Comparison of ENCODE assay signal across 8 cellular contexts in genomic region chr12:65881348-65881961, GRCh38. TPM values are rescaled to one million over a fixed set of nuclear protein-coding genes. Genes with fewer than 3 reads are reported as not detected.
DNase-seq lines count a peak whose midpoint lies in the region; ATAC-seq and TF ChIP-seq lines count a peak whose summit lies in the region.

No MANE protein-coding gene starts in this region.

- no peak for TF ChIP-seq CTCF in AG09309 (IDR thresholded peaks at IDR 0.05; ENCODE audit: control insufficient read depth, insufficient read depth, low read depth, low read length, missing control alignments)
- TF ChIP-seq CTCF in natural killer cell (IDR thresholded peaks at IDR 0.05), result no peak

- H3K4me3 Mint-ChIP-seq in natural killer cell, result no peak overlapping the region

- H3K4me3 ChIP-seq in AG09309 (ENCODE audit: control insufficient read depth, low read depth, low read length), result peak overlapping the region; percentile 21

- peak overlapping the region in 1 of 2 donors; percentile 31 for H3K27ac Mint-ChIP-seq in natural killer cell

- intact Hi-C loops in natural killer cell (cut with micrococcal nuclease), result no loop called here

- DNase-seq in AG09309 (ENCODE audit: low read depth) (peak; percentile 63), NCI-H82 (lab: John Stamatoyannopoulos, UW) (peak; percentile 77), fibroblast of gingiva (ENCODE audit: low read depth) (peak; percentile 98), natural killer cell (no peak), germinal center (ENCODE audit: low spot score) (no peak), A172 (ENCODE audit: low spot score) (no peak), NCI-H2171 (lab: John Stamatoyannopoulos, UW) (no peak)

- peaks cover 28 to 29% of the 10 kb centered on the region in 2 donors for H3K4me1 Mint-ChIP-seq in natural killer cell

- H3K36me3 Mint-ChIP-seq in natural killer cell, result no peaks in the 10 kb centered on the region

- H3K27me3 Mint-ChIP-seq in natural killer cell (ENCODE audit: low read depth in 2 of 2), result peaks cover 24 to 48% of the 10 kb centered on the region in 2 donors

- ATAC-seq in natural killer cell (peak in 2 of 3 donors; percentile 20 to 30), GM21717 (IDR thresholded peaks at IDR 0.05; ENCODE audit: unreplicated experiment) (no peak)

- no peaks in the 10 kb centered on the region for H3K9me3 Mint-ChIP-seq in natural killer cell

RNA-seq across cellular contexts. Expression of gene HMGA2, which starts 57.2 kb away (rescaled TPM):
- total RNA-seq in natural killer cell, result under 1 TPM; 0.18 to 0.38 (median 0.35) TPM
- total RNA-seq in A172 (2014; rRNA removed; shearing (Covaris generic)), result 0.77 and 2.8 TPM in 2 replicates

Comparison
In these comparisons a context has a peak if more than half of its experiments do, and no peak if none do; other contexts are left out.
1. DNase-seq: peak in AG09309 (single experiment), NCI-H82 (single experiment) and fibroblast of gingiva (single experiment); none in natural killer cell (single experiment), germinal center (single experiment), A172 (single experiment) and NCI-H2171 (single experiment).